In genomic region chr10:92087750-92088395, GRCh38 we compare ENCODE assay signal across 8 cellular contexts.
DNase-seq lines count a peak whose midpoint lies in the region; ATAC-seq, FAIRE-seq and TF ChIP-seq lines count a peak whose summit lies in the region.

No MANE protein-coding gene starts in this region.

- H3K36me3 Mint-ChIP-seq in activated T-helper 2 cell treated with anti-CD3 and anti-CD28 coated beads, Interferon-gamma antibody, Interleukin-2, Interleukin-4, amounts not matched to agents 10 μg/mL and 5 μg/mL and 100 μg/mL, durations not matched to agents 14 hours and 24 hours and 36 hours (ENCODE audit: low read depth): no peaks in the 10 kb centered on the region

- H3K4me1 Mint-ChIP-seq in activated T-helper 2 cell treated with anti-CD3 and anti-CD28 coated beads, Interferon-gamma antibody, Interleukin-2, Interleukin-4, amounts not matched to agents 10 μg/mL and 5 μg/mL and 100 μg/mL, durations not matched to agents 14 hours and 24 hours and 36 hours (ENCODE audit: low read depth): peaks cover 5% of the 10 kb centered on the region

- H3K27me3 ChIP-seq in pancreas (no peaks in the 10 kb centered on the region), aorta (ENCODE audit: control insufficient read depth in 1 of 2, insufficient read depth in 2 of 2, low read length in 1 of 2) (no peaks in the 10 kb centered on the region)

- H3K27me3 Mint-ChIP-seq in activated T-helper 2 cell treated with anti-CD3 and anti-CD28 coated beads, Interferon-gamma antibody, Interleukin-2, Interleukin-4, amounts not matched to agents 10 μg/mL and 5 μg/mL and 100 μg/mL, durations not matched to agents 14 hours and 24 hours and 36 hours (ENCODE audit: low read depth): no peaks in the 10 kb centered on the region

- FAIRE-seq in pancreas (lab: Jason Lieb, UNC): peak; percentile 41

- H3K4me3 Mint-ChIP-seq in activated T-helper 2 cell treated with anti-CD3 and anti-CD28 coated beads, Interferon-gamma antibody, Interleukin-2, Interleukin-4, amounts not matched to agents 10 μg/mL and 5 μg/mL and 100 μg/mL, durations not matched to agents 14 hours and 24 hours and 36 hours (ENCODE audit: low read depth): no peak overlapping the region

- intact Hi-C loops in activated T-helper 2 cell treated with anti-CD3 and anti-CD28 coated beads, Interferon-gamma antibody, Interleukin-2, Interleukin-4, amounts not matched to agents 10 μg/mL and 5 μg/mL and 100 μg/mL, durations not matched to agents 14 hours and 24 hours and 36 hours (cut with micrococcal nuclease): loop anchor here (1.0 to 5.0 kb wide), 2 partner anchors 204 to 347 kb away; partner anchors contain the start of genes CPEB3 and MARCHF5
- intact Hi-C loops in pancreas (cut with DNase I) (loop anchor here in 1 of 3 donors (10.0 kb wide), 2 partner anchors 207 to 347 kb away; partner anchors contain the start of genes CPEB3 and MARCHF5), aorta (cut with DNase I) (loop anchor here (1.0 to 5.0 kb wide), 4 partner anchors 203 to 347 kb away; partner anchors contain the start of genes CPEB3 (in 2 of the 2) and MARCHF5 (in 2 of the 2))

- H3K4me1 ChIP-seq in pancreas: peaks cover under 1 to 13% (median 9%) of the 10 kb centered on the region in 3 donors
- H3K4me1 ChIP-seq in aorta (ENCODE audit: control insufficient read depth in 1 of 2, insufficient read depth in 2 of 2, low read length in 2 of 2): no peaks in the 10 kb centered on the region

- DNase-seq in GDM1 (lab: John Stamatoyannopoulos, UW) (peak; percentile 58), H4 (ENCODE audit: low spot score) (peak; percentile 87), Kasumi-1 (lab: John Stamatoyannopoulos, UW) (peak; percentile 92 to 98), RPMI8226 (peak; percentile 84), foreskin melanocyte (peak; percentile 66), pancreas (peak in 4 of 6 donors; percentile 24 to 76 (median 54)), aorta (peak in 1 of 2 donors; percentile 66)
- DNase-seq in activated T-helper 2 cell treated with anti-CD3 and anti-CD28 coated beads, Interferon-gamma antibody, Interleukin-2, Interleukin-4, amounts not matched to agents 10 μg/mL and 5 μg/mL and 100 μg/mL, durations not matched to agents 14 hours and 24 hours and 36 hours (ENCODE audit: low spot score): peak; percentile 42

- peak; percentile 31 to 68 (median 66) for TF ChIP-seq CTCF in pancreas (IDR thresholded peaks at IDR 0.05)

- peak; percentile 98 to 99 (median 98) for ATAC-seq in pancreas
- ATAC-seq in aorta (ENCODE audit: low FRiP score): peak; percentile 92

- H3K9me3 Mint-ChIP-seq in activated T-helper 2 cell treated with anti-CD3 and anti-CD28 coated beads, Interferon-gamma antibody, Interleukin-2, Interleukin-4, amounts not matched to agents 10 μg/mL and 5 μg/mL and 100 μg/mL, durations not matched to agents 14 hours and 24 hours and 36 hours: no peaks in the 10 kb centered on the region

- H3K4me3 ChIP-seq in pancreas (no peak overlapping the region), aorta (ENCODE audit: low read length in 2 of 2) (no peak overlapping the region)

- H3K36me3 ChIP-seq in pancreas: no peaks in the 10 kb centered on the region
- H3K36me3 ChIP-seq in aorta (ENCODE audit: control insufficient read depth in 1 of 2, insufficient read depth in 2 of 2, low read length in 1 of 2): no peaks in the 10 kb centered on the region

- 9 to 10% methylated on average over 7 of the region's 7 CpGs for WGBS in pancreas, 2 donors
- 4 to 5% methylated on average over 7 of the region's 7 CpGs for whole genome bisulfite sequencing in aorta, 2 donors

- peak overlapping the region in 1 of 4 donors; percentile 1 for H3K27ac ChIP-seq in pancreas
- no peak overlapping the region for H3K27ac ChIP-seq in aorta (ENCODE audit: low read depth in 1 of 2, low read length in 2 of 2)

- no peak overlapping the region for H3K27ac Mint-ChIP-seq in activated T-helper 2 cell treated with anti-CD3 and anti-CD28 coated beads, Interferon-gamma antibody, Interleukin-2, Interleukin-4, amounts not matched to agents 10 μg/mL and 5 μg/mL and 100 μg/mL, durations not matched to agents 14 hours and 24 hours and 36 hours

- no peaks in the 10 kb centered on the region for H3K9me3 ChIP-seq in pancreas
- no peaks in the 10 kb centered on the region for H3K9me3 ChIP-seq in aorta (ENCODE audit: control insufficient read depth, low read length)
